9 cellular contexts compared by ENCODE assay signal in the genomic region with DNA sequence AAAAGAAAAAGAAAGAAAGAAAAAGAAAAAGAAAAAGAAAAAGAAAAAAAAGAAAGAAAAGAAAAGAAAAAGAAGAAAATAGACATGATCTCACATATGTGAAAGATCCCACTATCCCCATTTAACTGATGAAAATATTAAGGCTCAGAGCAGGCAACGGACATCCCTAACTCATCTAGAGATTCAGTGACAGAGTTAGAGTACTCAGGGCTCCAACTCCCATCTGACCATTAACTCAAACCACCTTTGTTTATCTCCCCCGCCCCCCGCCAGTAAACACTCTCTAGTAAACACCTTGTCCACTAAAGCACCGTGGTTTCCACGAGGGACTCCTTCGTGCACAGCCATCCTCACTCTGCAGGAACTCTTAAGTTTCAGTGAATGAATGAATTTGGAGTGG.
DNase-seq lines count a peak whose midpoint lies in the region; ATAC-seq and TF ChIP-seq lines count a peak whose summit lies in the region.
"Had no signal": no experiment of that assay in that cellular context is flagged by ENCODE, and none has a peak within 500 bp of the region (broad histone marks: within the 10 kb centered on the region; RNA-seq: fewer than 3 reads in every experiment).

No MANE protein-coding gene starts in this region.

- no peak for TF ChIP-seq CTCF in brain (conservative IDR thresholded peaks at IDR 0.05)
- no peak for TF ChIP-seq CTCF in tibial artery (IDR thresholded peaks at IDR 0.05)

- H3K27me3 Mint-ChIP-seq in activated T-cell treated with anti-CD3 and anti-CD28 coated beads, Interleukin-2, amount 50 U/mL, for 4 hours (ENCODE audit: low read depth) = no peaks in the 10 kb centered on the region
- no peaks in the 10 kb centered on the region for H3K27me3 Mint-ChIP-seq in brain

- intact Hi-C loops in tibial artery (cut with DNase I; ENCODE audit: low total_unique reads) = loop anchor here (5.0 to 10.0 kb wide), 2 partner anchors 72 to 311 kb away; no protein-coding TSS in a partner anchor

- H3K36me3 ChIP-seq in mesodermal cell (ENCODE audit: control insufficient read depth, insufficient read depth, low read length) (peaks cover 10% of the 10 kb centered on the region), tibial artery (no peaks in the 10 kb centered on the region)

- WGBS in mesodermal cell (ENCODE audit: insufficient coverage in 2 of 2), 2 experiments = 60 to 76% methylated on average over 2 to 5 of the region's 6 CpGs

- no peaks in the 10 kb centered on the region for H3K9me3 Mint-ChIP-seq in activated T-cell treated with anti-CD3 and anti-CD28 coated beads, Interleukin-2, amount 50 U/mL, for 4 hours
- no peaks in the 10 kb centered on the region for H3K9me3 Mint-ChIP-seq in brain

- H3K4me1 Mint-ChIP-seq in activated T-cell treated with anti-CD3 and anti-CD28 coated beads, Interleukin-2, amount 50 U/mL, for 4 hours (ENCODE audit: low read depth) = peaks cover 51% of the 10 kb centered on the region
- H3K4me1 Mint-ChIP-seq in brain = peaks cover 68% of the 10 kb centered on the region

- peaks cover 9% of the 10 kb centered on the region for H3K36me3 Mint-ChIP-seq in activated T-cell treated with anti-CD3 and anti-CD28 coated beads, Interleukin-2, amount 50 U/mL, for 4 hours (ENCODE audit: insufficient read depth)
- peaks cover 2% of the 10 kb centered on the region for H3K36me3 Mint-ChIP-seq in brain

- peak overlapping the region; percentile 93 to 100 (median 99) for H3K27ac Mint-ChIP-seq in brain

- peak overlapping the region; percentile 90 for H3K4me3 Mint-ChIP-seq in activated T-cell treated with anti-CD3 and anti-CD28 coated beads, Interleukin-2, amount 50 U/mL, for 4 hours
- peak overlapping the region; percentile 82 to 91 (median 89) for H3K4me3 Mint-ChIP-seq in brain

- no peak for DNase-seq in activated T-cell treated with anti-CD3 and anti-CD28 coated beads, Interleukin-2, amount 50 U/mL, for 4 hours
- DNase-seq in activated T-cell treated with anti-CD3 and anti-CD28 coated beads for 4 hours = no peak
- no peak for DNase-seq in tibial artery
- no peak for DNase-seq in NCI-H526 treated with DMSO at 0.1 percent for 48 hours (lab: John Stamatoyannopoulos, UW)
- DNase-seq in mesenteric fat pad (ENCODE audit: low spot score) = no peak
- DNase-seq: NCI-H446 treated with DMSO at 0.1 percent for 48 hours had no signal

- no peak for ATAC-seq in activated T-cell treated with anti-CD3 and anti-CD28 coated beads, Interleukin-2, amount 50 U/mL, for 4 hours
- ATAC-seq in HG02610 (IDR thresholded peaks at IDR 0.05; ENCODE audit: unreplicated experiment) = no peak

- H3K4me3 ChIP-seq in mesodermal cell (ENCODE audit: extremely low read depth, insufficient read depth, low read length, poor library complexity, severe bottlenecking) (peak overlapping the region; percentile 54), tibial artery (no peak overlapping the region)

- H3K27ac ChIP-seq in mesodermal cell (ENCODE audit: low read depth, low read length, severe bottlenecking) = peak overlapping the region; percentile 100
- peak overlapping the region; percentile 88 to 90 for H3K27ac ChIP-seq in tibial artery

- no peaks in the 10 kb centered on the region for H3K27me3 ChIP-seq in tibial artery

- H3K4me1 ChIP-seq in mesodermal cell (ENCODE audit: control insufficient read depth, insufficient read depth, low read length, poor library complexity, severe bottlenecking) = peaks cover 37% of the 10 kb centered on the region
- H3K4me1 ChIP-seq in tibial artery = peaks cover 0 to 43% (median 40%) of the 10 kb centered on the region in 4 donors

- no peaks in the 10 kb centered on the region for H3K9me3 ChIP-seq in mesodermal cell (ENCODE audit: control insufficient read depth, low read length)
- no peaks in the 10 kb centered on the region for H3K9me3 ChIP-seq in tibial artery
